ENCODE assay signal across 1 cellular context in the genomic region with DNA sequence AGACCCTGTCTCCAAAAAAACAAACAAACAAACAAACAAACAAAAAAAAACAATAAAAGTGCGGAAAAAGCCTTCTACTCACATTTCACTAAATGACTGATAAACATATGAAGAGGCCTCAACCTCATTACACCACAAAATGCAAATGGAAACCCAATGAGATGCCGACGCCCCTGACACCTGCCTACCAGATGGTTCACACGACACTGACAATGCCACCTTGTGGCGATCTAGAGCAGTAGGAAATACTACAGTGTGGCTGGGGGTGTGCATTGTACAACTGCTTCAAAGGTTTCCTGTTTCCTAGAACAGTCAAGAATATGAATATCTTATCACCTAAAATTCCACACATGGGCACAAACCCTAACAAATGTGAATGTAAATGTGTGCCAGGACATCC.
TF ChIP-seq lines count a peak whose summit lies in the region.

No MANE protein-coding gene starts in this region.

TF ChIP-seq in K562, 482 proteins besides CTCF, POLR2A, EP300 and RAD21 (continued from another document):
- TF ChIP-seq, protein P1, sequence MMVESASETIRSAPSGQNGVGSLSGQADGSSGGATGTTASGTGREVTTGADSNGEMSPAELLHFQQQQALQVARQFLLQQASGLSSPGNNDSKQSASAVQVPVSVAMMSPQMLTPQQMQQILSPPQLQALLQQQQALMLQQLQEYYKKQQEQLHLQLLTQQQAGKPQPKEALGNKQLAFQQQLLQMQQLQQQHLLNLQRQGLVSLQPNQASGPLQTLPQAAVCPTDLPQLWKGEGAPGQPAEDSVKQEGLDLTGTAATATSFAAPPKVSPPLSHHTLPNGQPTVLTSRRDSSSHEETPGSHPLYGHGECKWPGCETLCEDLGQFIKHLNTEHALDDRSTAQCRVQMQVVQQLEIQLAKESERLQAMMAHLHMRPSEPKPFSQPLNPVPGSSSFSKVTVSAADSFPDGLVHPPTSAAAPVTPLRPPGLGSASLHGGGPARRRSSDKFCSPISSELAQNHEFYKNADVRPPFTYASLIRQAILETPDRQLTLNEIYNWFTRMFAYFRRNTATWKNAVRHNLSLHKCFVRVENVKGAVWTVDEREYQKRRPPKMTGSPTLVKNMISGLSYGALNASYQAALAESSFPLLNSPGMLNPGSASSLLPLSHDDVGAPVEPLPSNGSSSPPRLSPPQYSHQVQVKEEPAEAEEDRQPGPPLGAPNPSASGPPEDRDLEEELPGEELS (CRISPR knock-in tag; IDR thresholded peaks at IDR 0.05; ENCODE audit: borderline replicate concordance): no peak
- TF ChIP-seq PTRF (tag; IDR thresholded peaks at IDR 0.05) (no peak), ZNF263 (CRISPR knock-in tag; IDR thresholded peaks at IDR 0.05; ENCODE audit: borderline replicate concordance) (no peak), ZKSCAN3 (CRISPR knock-in tag; IDR thresholded peaks at IDR 0.05) (no peak), BCL6 (CRISPR knock-in tag; IDR thresholded peaks at IDR 0.05) (no peak), SIN3A (IDR thresholded peaks at IDR 0.05; ENCODE audit: borderline replicate concordance in 2 of 2, control insufficient read depth in 1 of 2, low read depth in 2 of 2, low read length in 2 of 2) (no peak), ELF1 (tag; IDR thresholded peaks at IDR 0.05) (no peak), SPI1 (IDR thresholded peaks at IDR 0.05; ENCODE audit: borderline replicate concordance, low read depth, low read length) (no peak), ZNF778 (CRISPR knock-in tag; IDR thresholded peaks at IDR 0.05) (no peak), CREBBP (IDR thresholded peaks at IDR 0.05; ENCODE audit: low read depth, low read length) (no peak), SMC3 (conservative IDR thresholded peaks at IDR 0.05; ENCODE audit: insufficient read depth, low read depth, low read length) (0 out of 2 replicates have a peak, but pooled peaks have one; percentile 54)
- TF ChIP-seq, protein P2, sequence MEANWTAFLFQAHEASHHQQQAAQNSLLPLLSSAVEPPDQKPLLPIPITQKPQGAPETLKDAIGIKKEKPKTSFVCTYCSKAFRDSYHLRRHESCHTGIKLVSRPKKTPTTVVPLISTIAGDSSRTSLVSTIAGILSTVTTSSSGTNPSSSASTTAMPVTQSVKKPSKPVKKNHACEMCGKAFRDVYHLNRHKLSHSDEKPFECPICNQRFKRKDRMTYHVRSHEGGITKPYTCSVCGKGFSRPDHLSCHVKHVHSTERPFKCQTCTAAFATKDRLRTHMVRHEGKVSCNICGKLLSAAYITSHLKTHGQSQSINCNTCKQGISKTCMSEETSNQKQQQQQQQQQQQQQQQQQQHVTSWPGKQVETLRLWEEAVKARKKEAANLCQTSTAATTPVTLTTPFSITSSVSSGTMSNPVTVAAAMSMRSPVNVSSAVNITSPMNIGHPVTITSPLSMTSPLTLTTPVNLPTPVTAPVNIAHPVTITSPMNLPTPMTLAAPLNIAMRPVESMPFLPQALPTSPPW (CRISPR knock-in tag; IDR thresholded peaks at IDR 0.05): no peak
